Comparison of ENCODE assay signal across 8 cellular contexts in the genomic region with DNA sequence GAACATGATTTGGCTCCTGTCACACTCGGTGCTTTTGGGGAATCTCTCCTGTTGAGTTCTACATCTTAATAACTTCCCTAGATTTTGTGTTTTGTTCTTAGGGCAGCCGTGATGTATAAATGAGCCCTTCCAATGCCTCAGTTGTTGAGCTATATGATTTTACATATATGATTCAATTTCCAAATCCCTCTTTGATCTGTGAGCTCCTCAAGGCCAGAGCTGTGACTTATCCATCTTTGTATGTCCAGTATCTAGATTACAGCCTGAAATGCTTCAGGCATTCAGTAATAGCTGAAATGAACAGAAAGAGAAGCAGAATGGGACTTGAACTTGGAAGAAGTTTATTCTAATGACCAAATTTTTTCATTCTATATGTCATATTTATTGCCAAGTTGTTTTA. TPM values are rescaled to one million over a fixed set of nuclear protein-coding genes. Genes with fewer than 3 reads are reported as not detected.
DNase-seq lines count a peak whose midpoint lies in the region; ATAC-seq, FAIRE-seq and TF ChIP-seq lines count a peak whose summit lies in the region.

No MANE protein-coding gene starts in this region.

- H3K27me3 ChIP-seq in neuronal stem cell (ENCODE audit: control insufficient read depth in 3 of 3, insufficient read depth in 3 of 3, low read depth in 1 of 3, low read length in 3 of 3), result no peaks in the 10 kb centered on the region

- peak overlapping the region; percentile 67 for H3K4me3 Mint-ChIP-seq in MCF 10A (ENCODE audit: unreplicated experiment)

- H3K4me1 Mint-ChIP-seq in MCF 10A (ENCODE audit: insufficient read depth, unreplicated experiment), result peaks cover 21% of the 10 kb centered on the region

- DNase-seq in G401 (ENCODE audit: low spot score) (peak; percentile 21), MCF 10A (ENCODE audit: unreplicated experiment) (no peak), neuronal stem cell (ENCODE audit: low spot score) (no peak), NCI-H2107 (lab: John Stamatoyannopoulos, UW) (no peak), SK-N-DZ (ENCODE audit: low spot score) (no peak), putamen (ENCODE audit: low spot score) (no peak), RCC 7860 (ENCODE audit: low spot score) (no peak)

- no peak overlapping the region for H3K9ac ChIP-seq in neuronal stem cell (ENCODE audit: low read depth, low read length, poor library complexity)

- no peaks in the 10 kb centered on the region for H3K79me1 ChIP-seq in neuronal stem cell (ENCODE audit: low read depth, low read length)

- no peaks in the 10 kb centered on the region for H3K9me3 ChIP-seq in neuronal stem cell (replicated peaks in 1 of 2; ENCODE audit: control insufficient read depth in 2 of 2, insufficient read depth in 1 of 2, low read depth in 1 of 2, low read length in 2 of 2)

- H2BK5ac ChIP-seq in neuronal stem cell (ENCODE audit: low read length), result no peak overlapping the region

- H3K18ac ChIP-seq in neuronal stem cell (ENCODE audit: low read length), result no peak overlapping the region

- H3K23ac ChIP-seq in neuronal stem cell (ENCODE audit: low read depth, low read length, poor library complexity), result no peak overlapping the region

- peak overlapping the region; percentile 59 for H3K27ac Mint-ChIP-seq in MCF 10A (ENCODE audit: low read depth, unreplicated experiment)

- ATAC-seq in HG03025 (IDR thresholded peaks at IDR 0.05; ENCODE audit: low FRiP score, unreplicated experiment), result peak; percentile 23

- no peak overlapping the region for H3K4ac ChIP-seq in neuronal stem cell (ENCODE audit: low read length)

- no peak overlapping the region for H3K4me2 ChIP-seq in neuronal stem cell (ENCODE audit: insufficient read depth, low read length, poor library complexity, severe bottlenecking)

- no peaks in the 10 kb centered on the region for H3K27me3 Mint-ChIP-seq in MCF 10A (ENCODE audit: insufficient read depth, unreplicated experiment)

- H3K36me3 ChIP-seq in neuronal stem cell (replicated peaks in 1 of 2; ENCODE audit: control insufficient read depth in 2 of 2, insufficient read depth in 2 of 2, low read length in 2 of 2), result no peaks in the 10 kb centered on the region

- H3K14ac ChIP-seq in neuronal stem cell (ENCODE audit: low read length), result no peak overlapping the region

- H3K27ac ChIP-seq in neuronal stem cell (replicated peaks; ENCODE audit: low read length), result no peak overlapping the region

- CTCF ChIA-PET in MCF 10A (lab: Yijun Ruan, JAX), result interaction anchor here (0.6 to 1.9 kb wide), 4 partner anchors 14 to 681 kb away, joined by 3 to 7 read pairs (median 5); no protein-coding TSS in a partner anchor

- no peak overlapping the region for H2BK120ac ChIP-seq in neuronal stem cell (ENCODE audit: low read depth, low read length)

- H4K91ac ChIP-seq in neuronal stem cell (ENCODE audit: low read depth, low read length, poor library complexity), result no peak overlapping the region

- no peak overlapping the region for H2BK12ac ChIP-seq in neuronal stem cell (ENCODE audit: low read length)

- TF ChIP-seq CTCF in MCF 10A (IDR thresholded peaks at IDR 0.05; ENCODE audit: unreplicated experiment), result no peak

- H3K4me1 ChIP-seq in neuronal stem cell (ENCODE audit: control insufficient read depth in 2 of 2, insufficient read depth in 1 of 2, low read depth in 1 of 2, low read length in 2 of 2), result no peaks in the 10 kb centered on the region

- H4K8ac ChIP-seq in neuronal stem cell (ENCODE audit: low read depth, low read length), result no peak overlapping the region

- POLR2A ChIA-PET in MCF 10A (lab: Yijun Ruan, JAX), result interaction anchor here (0.7 to 2.5 kb wide), 5 partner anchors 13 to 118 kb away, joined by 3 to 37 read pairs (median 3); a partner anchor contains a TSS

- intact Hi-C loops in MCF 10A (cut with micrococcal nuclease), result no loop called here

- no peaks in the 10 kb centered on the region for H3K9me3 Mint-ChIP-seq in MCF 10A (ENCODE audit: unreplicated experiment)

- no CpG with 5 or more reads among the region's 2 CpGs for WGBS in neuronal stem cell (ENCODE audit: extremely low coverage in 2 of 2, insufficient read length in 2 of 2, insufficient replicate concordance in 1 of 2), 2 donors

- no TSS peak for BruUV-seq in MCF 10A (replicated peaks; lab: Mats Ljungman, UMichigan)

- FAIRE-seq in RCC 7860 (lab: Jason Lieb, UNC), result no peak

- no peak overlapping the region for H2AK5ac ChIP-seq in neuronal stem cell (ENCODE audit: low read depth, low read length)

- peak overlapping the region; percentile 78 for H2AFZ ChIP-seq in neuronal stem cell (ENCODE audit: low read length)

- no peak overlapping the region for H2BK15ac ChIP-seq in neuronal stem cell (ENCODE audit: low read length)

- in situ Hi-C loops in G401 (cut with HindIII; ENCODE audit: low sequenced_read_pairs), result no loop called here

- H3K4me3 ChIP-seq in neuronal stem cell (ENCODE audit: low read length in 2 of 2), result no peak overlapping the region

- peaks cover 6% of the 10 kb centered on the region for H3K36me3 Mint-ChIP-seq in MCF 10A (ENCODE audit: insufficient read depth, unreplicated experiment)

RNA-seq across cellular contexts. Expression of a gene that starts 26.6 kb away (rescaled TPM):
- 12.5 and 13.0 TPM in 2 replicates for total RNA-seq in G401 (2014; rRNA removed; shearing (Covaris generic))
- total RNA-seq in MCF 10A (2022), result 83.4 and 96.6 TPM in 2 replicates
- polyA plus RNA-seq in neuronal stem cell (2013, experiment 1 of 2), result 70.9 TPM
- polyA plus RNA-seq in neuronal stem cell (2013, experiment 2 of 2), result 70.8 TPM
- polyA plus RNA-seq in SK-N-DZ (2014; cell fraction: cytosol; rRNA removed), result 66.8 and 68.2 TPM in 2 replicates
- polyA plus RNA-seq in SK-N-DZ (2014; cell fraction: nucleus; rRNA removed), result 92.9 and 122 TPM in 2 replicates

RNA-seq across cellular contexts. Expression of a gene that starts 26.8 kb away (rescaled TPM):
- total RNA-seq in G401 (2014; rRNA removed; shearing (Covaris generic)), result 7.9 and 9.1 TPM in 2 replicates
- total RNA-seq in MCF 10A (2022), result 10.4 and 12.4 TPM in 2 replicates
- polyA plus RNA-seq in neuronal stem cell (2013, experiment 1 of 2), result 4.7 TPM
- 5.0 TPM for polyA plus RNA-seq in neuronal stem cell (2013, experiment 2 of 2)
- 3.6 and 3.7 TPM in 2 replicates for polyA plus RNA-seq in SK-N-DZ (2014; cell fraction: cytosol; rRNA removed)
- polyA plus RNA-seq in SK-N-DZ (2014; cell fraction: nucleus; rRNA removed), result 6.4 and 6.7 TPM in 2 replicates
